23 cellular contexts compared by ENCODE assay signal in the genomic region with DNA sequence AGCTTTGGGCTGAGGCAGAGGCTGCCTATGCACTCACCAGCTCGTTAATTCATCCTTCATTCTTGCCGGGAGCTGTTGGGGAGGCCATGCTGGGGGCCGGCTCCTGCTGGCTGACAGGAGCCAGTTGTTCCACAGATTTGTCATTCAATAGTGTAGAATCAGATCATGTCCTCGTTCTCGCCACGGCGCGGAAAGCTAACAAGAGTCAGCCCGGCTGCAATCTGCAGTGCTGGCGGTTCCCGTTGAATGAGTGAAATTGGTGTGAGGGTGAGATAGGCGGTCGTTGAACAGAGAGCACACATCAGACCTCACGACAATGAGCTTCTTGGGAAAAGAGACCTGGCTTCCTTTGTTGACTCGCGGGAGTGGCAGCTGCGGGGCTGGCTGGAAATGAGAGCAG. TPM values are rescaled to one million over a fixed set of nuclear protein-coding genes. Genes with fewer than 3 reads are reported as not detected.
DNase-seq lines count a peak whose midpoint lies in the region; ATAC-seq, FAIRE-seq and TF ChIP-seq lines count a peak whose summit lies in the region.
"Had no signal": no experiment of that assay in that cellular context is flagged by ENCODE, and none has a peak within 500 bp of the region (broad histone marks: within the 10 kb centered on the region; RNA-seq: fewer than 3 reads in every experiment).

No MANE protein-coding gene starts in this region.

- intact Hi-C loops in activated CD8-positive, alpha-beta T cell treated with anti-CD3 and anti-CD28 coated beads for 36 hours (cut with micrococcal nuclease): no loop called here
- intact Hi-C loops in activated CD4-positive, alpha-beta T cell treated with anti-CD3 and anti-CD28 coated beads for 36 hours (cut with DNase I, micrococcal nuclease): no loop called here

- no peak overlapping the region for H3K4me3 Mint-ChIP-seq in activated CD8-positive, alpha-beta T cell treated with anti-CD3 and anti-CD28 coated beads, Interleukin-2, amount 10 ng/mL, durations not matched to agents 7 days and 5 days
- no peak overlapping the region for H3K4me3 Mint-ChIP-seq in activated CD8-positive, alpha-beta T cell treated with anti-CD3 and anti-CD28 coated beads for 36 hours
- peak overlapping the region; percentile 36 for H3K4me3 Mint-ChIP-seq in type B pancreatic cell
- H3K4me3 Mint-ChIP-seq in activated CD4-positive, alpha-beta T cell treated with anti-CD3 and anti-CD28 coated beads for 36 hours: no peak overlapping the region
- H3K4me3 Mint-ChIP-seq: activated T-helper 17 cell treated with anti-CD3 and anti-CD28 coated beads, Interleukin-2, amount 50 U/mL, for 72 hours; dendritic cell treated with granulocyte-macrophage colony-stimulating factor and Interleukin-4, amounts not matched to agents 40 ng/mL and 50 ng/mL, for 4 days; HFFc6; natural killer cell; stimulated activated naive CD8-positive, alpha-beta T cell treated with anti-CD3 and anti-CD28 coated beads, Interleukin-15, amount 100 ng/mL, for 72 hours had no signal

- no peaks in the 10 kb centered on the region for H3K36me3 Mint-ChIP-seq in activated CD8-positive, alpha-beta T cell treated with anti-CD3 and anti-CD28 coated beads, Interleukin-2, amount 10 ng/mL, durations not matched to agents 7 days and 5 days (ENCODE audit: low read depth)
- no peaks in the 10 kb centered on the region for H3K36me3 Mint-ChIP-seq in activated CD8-positive, alpha-beta T cell treated with anti-CD3 and anti-CD28 coated beads for 36 hours (ENCODE audit: low read depth)
- H3K36me3 Mint-ChIP-seq in type B pancreatic cell: no peaks in the 10 kb centered on the region
- H3K36me3 Mint-ChIP-seq in activated CD4-positive, alpha-beta T cell treated with anti-CD3 and anti-CD28 coated beads for 36 hours (ENCODE audit: low read depth): no peaks in the 10 kb centered on the region
- H3K36me3 Mint-ChIP-seq: activated naive CD4-positive, alpha-beta T cell treated with anti-CD3 and anti-CD28 coated beads, Interleukin-2, amount 50 U/mL, for 72 hours; natural killer cell had no signal

- POLR2A ChIA-PET in activated CD8-positive, alpha-beta T cell treated with anti-CD3 and anti-CD28 coated beads, Interleukin-2, amount 10 ng/mL, durations not matched to agents 7 days and 5 days (lab: Charles Lee): no interaction called here
- POLR2A ChIA-PET in activated CD8-positive, alpha-beta T cell treated with anti-CD3 and anti-CD28 coated beads for 36 hours (lab: Charles Lee): no interaction called here
- POLR2A ChIA-PET in activated CD4-positive, alpha-beta T cell treated with anti-CD3 and anti-CD28 coated beads for 36 hours (lab: Charles Lee): no interaction called here

- peak overlapping the region; percentile 5 for H3K27ac Mint-ChIP-seq in activated CD8-positive, alpha-beta T cell treated with anti-CD3 and anti-CD28 coated beads, Interleukin-2, amount 10 ng/mL, durations not matched to agents 7 days and 5 days
- no peak overlapping the region for H3K27ac Mint-ChIP-seq in activated CD8-positive, alpha-beta T cell treated with anti-CD3 and anti-CD28 coated beads for 36 hours
- H3K27ac Mint-ChIP-seq in type B pancreatic cell: peak overlapping the region; percentile 15
- no peak overlapping the region for H3K27ac Mint-ChIP-seq in activated CD4-positive, alpha-beta T cell treated with anti-CD3 and anti-CD28 coated beads for 36 hours
- H3K27ac Mint-ChIP-seq: activated naive CD4-positive, alpha-beta T cell treated with anti-CD3 and anti-CD28 coated beads, Interleukin-2, amount 50 U/mL, for 72 hours; activated T-helper 17 cell treated with anti-CD3 and anti-CD28 coated beads, Interleukin-2, amount 50 U/mL, for 72 hours; dendritic cell treated with granulocyte-macrophage colony-stimulating factor and Interleukin-4, amounts not matched to agents 40 ng/mL and 50 ng/mL, for 4 days; HFFc6; natural killer cell; progenitor cell of endocrine pancreas; stimulated activated naive CD8-positive, alpha-beta T cell treated with anti-CD3 and anti-CD28 coated beads, Interleukin-15, amount 100 ng/mL, for 72 hours had no signal

- FAIRE-seq in GM12892 (lab: Jason Lieb, UNC): no peak
- FAIRE-seq: islet of Langerhans had no signal

- no peak for TF ChIP-seq CTCF in activated CD8-positive, alpha-beta T cell treated with anti-CD3 and anti-CD28 coated beads for 36 hours (IDR thresholded peaks at IDR 0.05)
- no peak for TF ChIP-seq CTCF in type B pancreatic cell (conservative IDR thresholded peaks at IDR 0.05)

- no peaks in the 10 kb centered on the region for H3K9me3 Mint-ChIP-seq in activated CD8-positive, alpha-beta T cell treated with anti-CD3 and anti-CD28 coated beads, Interleukin-2, amount 10 ng/mL, durations not matched to agents 7 days and 5 days (ENCODE audit: insufficient read depth)
- H3K9me3 Mint-ChIP-seq in activated CD8-positive, alpha-beta T cell treated with anti-CD3 and anti-CD28 coated beads for 36 hours: no peaks in the 10 kb centered on the region
- H3K9me3 Mint-ChIP-seq in type B pancreatic cell: no peaks in the 10 kb centered on the region
- no peaks in the 10 kb centered on the region for H3K9me3 Mint-ChIP-seq in activated CD4-positive, alpha-beta T cell treated with anti-CD3 and anti-CD28 coated beads for 36 hours (ENCODE audit: low read depth)
- H3K9me3 Mint-ChIP-seq: activated naive CD4-positive, alpha-beta T cell treated with anti-CD3 and anti-CD28 coated beads, Interleukin-2, amount 50 U/mL, for 72 hours; activated T-helper 17 cell treated with anti-CD3 and anti-CD28 coated beads, Interleukin-2, amount 50 U/mL, for 72 hours; dendritic cell treated with granulocyte-macrophage colony-stimulating factor and Interleukin-4, amounts not matched to agents 40 ng/mL and 50 ng/mL, for 4 days; natural killer cell; stimulated activated naive CD8-positive, alpha-beta T cell treated with anti-CD3 and anti-CD28 coated beads, Interleukin-15, amount 100 ng/mL, for 72 hours had no signal

- peaks cover 11% of the 10 kb centered on the region for H3K4me1 Mint-ChIP-seq in activated CD8-positive, alpha-beta T cell treated with anti-CD3 and anti-CD28 coated beads, Interleukin-2, amount 10 ng/mL, durations not matched to agents 7 days and 5 days (ENCODE audit: low read depth)
- H3K4me1 Mint-ChIP-seq in activated CD8-positive, alpha-beta T cell treated with anti-CD3 and anti-CD28 coated beads for 36 hours (ENCODE audit: low read depth): peaks cover 8% of the 10 kb centered on the region
- H3K4me1 Mint-ChIP-seq in type B pancreatic cell (ENCODE audit: unreplicated experiment): peaks cover 9% of the 10 kb centered on the region
- no peaks in the 10 kb centered on the region for H3K4me1 Mint-ChIP-seq in activated CD4-positive, alpha-beta T cell treated with anti-CD3 and anti-CD28 coated beads for 36 hours
- H3K4me1 Mint-ChIP-seq: activated T-helper 17 cell treated with anti-CD3 and anti-CD28 coated beads, Interleukin-2, amount 50 U/mL, for 72 hours; natural killer cell; stimulated activated naive CD8-positive, alpha-beta T cell treated with anti-CD3 and anti-CD28 coated beads, Interleukin-15, amount 100 ng/mL, for 72 hours had no signal

- no peak for TF ChIP-seq POLR2A in GM12892 (IDR thresholded peaks at IDR 0.05; ENCODE audit: low read depth, low read length)

- CTCF ChIA-PET in activated CD8-positive, alpha-beta T cell treated with anti-CD3 and anti-CD28 coated beads, Interleukin-2, amount 10 ng/mL, durations not matched to agents 7 days and 5 days (lab: Charles Lee): no interaction called here
- CTCF ChIA-PET in activated CD8-positive, alpha-beta T cell treated with anti-CD3 and anti-CD28 coated beads for 36 hours (lab: Charles Lee): no interaction called here
- CTCF ChIA-PET in activated CD4-positive, alpha-beta T cell treated with anti-CD3 and anti-CD28 coated beads for 36 hours (lab: Charles Lee): no interaction called here

- no peak for ATAC-seq in activated CD8-positive, alpha-beta T cell treated with anti-CD3 and anti-CD28 coated beads, Interleukin-2, amount 10 ng/mL, durations not matched to agents 7 days and 5 days
- ATAC-seq in activated CD8-positive, alpha-beta T cell treated with anti-CD3 and anti-CD28 coated beads for 36 hours: no peak
- no peak for ATAC-seq in activated CD4-positive, alpha-beta T cell treated with anti-CD3 and anti-CD28 coated beads for 36 hours
- ATAC-seq: activated naive CD4-positive, alpha-beta T cell treated with anti-CD3 and anti-CD28 coated beads, Interleukin-2, amount 50 U/mL, for 72 hours; activated T-helper 17 cell treated with anti-CD3 and anti-CD28 coated beads, Interleukin-2, amount 50 U/mL, for 72 hours; stimulated activated naive CD8-positive, alpha-beta T cell treated with anti-CD3 and anti-CD28 coated beads, Interleukin-15, amount 100 ng/mL, for 72 hours had no signal

- DNase-seq in activated CD8-positive, alpha-beta T cell treated with anti-CD3 and anti-CD28 coated beads, Interleukin-2, amount 10 ng/mL, durations not matched to agents 7 days and 5 days: no peak
- no peak for DNase-seq in activated CD8-positive, alpha-beta T cell treated with anti-CD3 and anti-CD28 coated beads for 36 hours
- peak; percentile 25 for DNase-seq in NCI-H2227 (lab: John Stamatoyannopoulos, UW; ENCODE audit: unreplicated experiment)
- peak; percentile 1 for DNase-seq in kidney tubule cell (ENCODE audit: low spot score)
- no peak for DNase-seq in type B pancreatic cell (ENCODE audit: extremely low spot score, unreplicated experiment)
- DNase-seq in activated CD4-positive, alpha-beta T cell treated with anti-CD3 and anti-CD28 coated beads for 36 hours: no peak
- DNase-seq in stimulated activated CD8-positive, alpha-beta memory T cell treated with anti-CD3 and anti-CD28 coated beads, Interleukin-4, amount 100 ng/mL, for 48 hours: no peak
- no peak for DNase-seq in GM12892 (ENCODE audit: insufficient read length)
- DNase-seq: ACHN; activated CD8-positive, alpha-beta memory T cell treated with anti-CD3 and anti-CD28 coated beads, Interleukin-2, amount 50 U/mL, for 4 hours; Caco-2; HFFc6; MG63; midbrain; natural killer cell; NCI-H187 treated with DMSO at 0.1 percent for 48 hours; stimulated activated naive CD8-positive, alpha-beta T cell treated with anti-CD3 and anti-CD28 coated beads, Interleukin-15, amount 100 ng/mL, for 72 hours; T1000 had no signal

- H3K27me3 Mint-ChIP-seq in activated CD8-positive, alpha-beta T cell treated with anti-CD3 and anti-CD28 coated beads, Interleukin-2, amount 10 ng/mL, durations not matched to agents 7 days and 5 days (ENCODE audit: low read depth): no peaks in the 10 kb centered on the region
- peaks cover 2% of the 10 kb centered on the region for H3K27me3 Mint-ChIP-seq in activated CD8-positive, alpha-beta T cell treated with anti-CD3 and anti-CD28 coated beads for 36 hours
- peaks cover 10% of the 10 kb centered on the region for H3K27me3 Mint-ChIP-seq in type B pancreatic cell
- H3K27me3 Mint-ChIP-seq in activated CD4-positive, alpha-beta T cell treated with anti-CD3 and anti-CD28 coated beads for 36 hours: peaks cover 3% of the 10 kb centered on the region
- H3K27me3 Mint-ChIP-seq: dendritic cell treated with granulocyte-macrophage colony-stimulating factor and Interleukin-4, amounts not matched to agents 40 ng/mL and 50 ng/mL, for 4 days; stimulated activated naive CD8-positive, alpha-beta T cell treated with anti-CD3 and anti-CD28 coated beads, Interleukin-15, amount 100 ng/mL, for 72 hours had no signal

RNA-seq across cellular contexts. Expression of gene KIF26A, which starts 57.5 kb away (rescaled TPM):
- under 1 TPM; 0.26 TPM for total RNA-seq in activated CD8-positive, alpha-beta T cell treated with anti-CD3 and anti-CD28 coated beads, Interleukin-2, amount 10 ng/mL, durations not matched to agents 7 days and 5 days
- under 1 TPM; 0.59 to 0.65 TPM for total RNA-seq in activated CD8-positive, alpha-beta T cell treated with anti-CD3 and anti-CD28 coated beads for 36 hours
- 12.9 and 23.4 TPM in 2 replicates for total RNA-seq in type B pancreatic cell (ENCODE audit: low replicate concordance)
- under 1 TPM; 0.21 to 0.28 TPM for total RNA-seq in activated CD4-positive, alpha-beta T cell treated with anti-CD3 and anti-CD28 coated beads for 36 hours
- not detected for polyA plus RNA-seq in GM12892 (2012; ENCODE audit: missing spikeins)
- total RNA-seq: natural killer cell had no signal

Comparison
In these comparisons a context has a peak if more than half of its experiments do, and no peak if none do; other contexts are left out.
1. H3K27ac Mint-ChIP-seq: peak in activated CD8-positive, alpha-beta T cell treated with anti-CD3 and anti-CD28 coated beads, Interleukin-2, amount 10 ng/mL, durations not matched to agents 7 days and 5 days (single experiment) and type B pancreatic cell (single experiment); none in activated CD8-positive, alpha-beta T cell treated with anti-CD3 and anti-CD28 coated beads for 36 hours (single experiment) and activated CD4-positive, alpha-beta T cell treated with anti-CD3 and anti-CD28 coated beads for 36 hours (single experiment).
2. DNase-seq: peak in NCI-H2227 (single experiment) and kidney tubule cell (single experiment); none in activated CD8-positive, alpha-beta T cell treated with anti-CD3 and anti-CD28 coated beads, Interleukin-2, amount 10 ng/mL, durations not matched to agents 7 days and 5 days (single experiment), activated CD8-positive, alpha-beta T cell treated with anti-CD3 and anti-CD28 coated beads for 36 hours (single experiment), type B pancreatic cell (single experiment), activated CD4-positive, alpha-beta T cell treated with anti-CD3 and anti-CD28 coated beads for 36 hours (single experiment), stimulated activated CD8-positive, alpha-beta memory T cell treated with anti-CD3 and anti-CD28 coated beads, Interleukin-4, amount 100 ng/mL, for 48 hours (single experiment) and GM12892 (single experiment).